ENCODE assay signal across 8 cellular contexts in genomic region chr11:67239795-67240574, GRCh38. TPM values are rescaled to one million over a fixed set of nuclear protein-coding genes. Genes with fewer than 3 reads are reported as not detected.
DNase-seq lines count a peak whose midpoint lies in the region; ATAC-seq and TF ChIP-seq lines count a peak whose summit lies in the region.

No MANE protein-coding gene starts in this region.

- no peaks in the 10 kb centered on the region for H3K9me3 Mint-ChIP-seq in activated T-cell treated with anti-CD3 and anti-CD28 coated beads, Interleukin-2, amount 50 U/mL, for 4 hours

- TSS peak; percentile 75 for BruUV-seq in PC-9 (replicated peaks; lab: Mats Ljungman, UMichigan)

- H3K36me3 ChIP-seq in PC-9 (ENCODE audit: low read depth) (peaks cover 22% of the 10 kb centered on the region), esophagus (ENCODE audit: control insufficient read depth in 2 of 2, insufficient read depth in 2 of 2, low read length in 1 of 2) (peaks cover under 1 to 3% of the 10 kb centered on the region in 2 donors), mucosa of stomach (ENCODE audit: control insufficient read depth, insufficient read depth, low read length) (peaks cover 4% of the 10 kb centered on the region)

- H3K4me1 Mint-ChIP-seq in activated T-cell treated with anti-CD3 and anti-CD28 coated beads, Interleukin-2, amount 50 U/mL, for 4 hours (ENCODE audit: low read depth), result peaks cover 46% of the 10 kb centered on the region

- in situ Hi-C loops in KBM-7 (cut with MboI; ENCODE audit: low pct_unique_long_range_greater_than_20kb, low sequenced_read_pairs), result no loop called here

- peaks cover 37% of the 10 kb centered on the region for H3K36me3 Mint-ChIP-seq in activated T-cell treated with anti-CD3 and anti-CD28 coated beads, Interleukin-2, amount 50 U/mL, for 4 hours (ENCODE audit: insufficient read depth)

- no peaks in the 10 kb centered on the region for H3K27me3 Mint-ChIP-seq in activated T-cell treated with anti-CD3 and anti-CD28 coated beads, Interleukin-2, amount 50 U/mL, for 4 hours (ENCODE audit: low read depth)

- peak overlapping the region; percentile 100 for H3K4me3 Mint-ChIP-seq in activated T-cell treated with anti-CD3 and anti-CD28 coated beads, Interleukin-2, amount 50 U/mL, for 4 hours

- peak overlapping the region; percentile 82 for H3K4me3 ChIP-seq in PC-9
- peak overlapping the region; percentile 49 to 56 for H3K4me3 ChIP-seq in esophagus (ENCODE audit: low read depth in 1 of 2, low read length in 2 of 2)
- H3K4me3 ChIP-seq in mucosa of stomach (ENCODE audit: low read length), result peak overlapping the region; percentile 78

- H3K27me3 ChIP-seq in PC-9 (ENCODE audit: insufficient read depth, low read depth) (no peaks in the 10 kb centered on the region), esophagus (ENCODE audit: control insufficient read depth in 1 of 2, insufficient read depth in 2 of 2, low read length in 2 of 2) (no peaks in the 10 kb centered on the region), mucosa of stomach (ENCODE audit: control insufficient read depth, insufficient read depth, low read length) (no peaks in the 10 kb centered on the region)

- TF ChIP-seq CTCF in PC-9 (conservative IDR thresholded peaks at IDR 0.05), result no peak

- intact Hi-C loops in PC-9 (cut with micrococcal nuclease; ENCODE audit: unreplicated experiment), result loop anchor here (2.0 to 10.0 kb wide), 6 partner anchors 23 to 342 kb away; partner anchors contain the start of genes CLCF1, GSTP1 and PC

- peak overlapping the region; percentile 81 for H3K9ac ChIP-seq in mucosa of stomach (ENCODE audit: low read length)

- CTCF ChIA-PET in PC-9 (lab: Charles Lee), result interaction anchor here (0.5 to 0.7 kb wide), 2 partner anchors 63 to 389 kb away, joined by 3 to 7 read pairs; partner anchors contain the start of genes NUDT8 and SSH3

- H2AFZ ChIP-seq in PC-9, result no peak overlapping the region

- H4K20me1 ChIP-seq in PC-9 (ENCODE audit: insufficient read depth), result peaks cover 22% of the 10 kb centered on the region

- H3K27ac ChIP-seq in PC-9 (peak overlapping the region; percentile 80), esophagus (ENCODE audit: low read depth in 2 of 2, low read length in 1 of 2) (peak overlapping the region; percentile 94 to 98)

- 0% methylated on average over 31 of the region's 31 CpGs for WGBS in esophagus, 2 donors

- H3K4me2 ChIP-seq in PC-9, result peak overlapping the region; percentile 92

- peaks cover 63% of the 10 kb centered on the region for H3K79me2 ChIP-seq in PC-9 (ENCODE audit: low read depth)

- DNase-seq in DMS53 (lab: John Stamatoyannopoulos, UW) (peak; percentile 100), KBM-7 (peak; percentile 99), PC-9 (peak; percentile 99)
- DNase-seq in activated T-cell treated with anti-CD3 and anti-CD28 coated beads, Interleukin-2, amount 50 U/mL, for 4 hours, result peak; percentile 93
- peak; percentile 95 for DNase-seq in stimulated activated CD8-positive, alpha-beta memory T cell treated with anti-CD3 and anti-CD28 coated beads, Interleukin-4, amount 100 ng/mL, for 48 hours

- no peaks in the 10 kb centered on the region for H3K9me2 ChIP-seq in PC-9 (ENCODE audit: insufficient read depth)

- no peaks in the 10 kb centered on the region for H3K9me3 ChIP-seq in PC-9 (ENCODE audit: insufficient read depth, low read depth)
- no peaks in the 10 kb centered on the region for H3K9me3 ChIP-seq in esophagus (ENCODE audit: control insufficient read depth in 2 of 2, insufficient read depth in 1 of 2, low read depth in 1 of 2, low read length in 1 of 2)
- H3K9me3 ChIP-seq in mucosa of stomach (ENCODE audit: control insufficient read depth, low read length), result no peaks in the 10 kb centered on the region

- POLR2A ChIA-PET in PC-9 (lab: Charles Lee; ENCODE audit: unreplicated experiment), result interaction anchor here (0.5 to 1.2 kb wide), 23 partner anchors 9 to 1127 kb away, joined by 3 to 19 read pairs (median 5); partner anchors contain the start of genes KDM2A and POLD4

- H3F3A ChIP-seq in PC-9 (ENCODE audit: insufficient read depth, low read depth), result peaks cover 69% of the 10 kb centered on the region

- H3K4me1 ChIP-seq in PC-9 (replicated peaks; ENCODE audit: insufficient read depth) (peaks cover 54% of the 10 kb centered on the region), esophagus (ENCODE audit: control insufficient read depth in 2 of 2, insufficient read depth in 2 of 2, low read length in 1 of 2) (peaks cover 0 to 15% of the 10 kb centered on the region in 2 donors), mucosa of stomach (ENCODE audit: control insufficient read depth, insufficient read depth, low read length) (peaks cover 34% of the 10 kb centered on the region)

- peak; percentile 76 for ATAC-seq in GM21717 (IDR thresholded peaks at IDR 0.05; ENCODE audit: unreplicated experiment)
- peak; percentile 91 to 96 for ATAC-seq in activated T-cell treated with anti-CD3 and anti-CD28 coated beads, Interleukin-2, amount 50 U/mL, for 4 hours

RNA-seq across cellular contexts. Expression of gene GRK2, which starts 26.3 kb away (rescaled TPM):
- 76.7 and 102 TPM in 2 replicates for total RNA-seq in PC-9 (2021)
- total RNA-seq in activated T-cell treated with anti-CD3 and anti-CD28 coated beads, Interleukin-2, amount 50 U/mL, for 4 hours, result 100 to 1,000 TPM; 152 to 172 (median 171) TPM
- 10 to 100 TPM; 62.4 to 74.2 TPM for polyA plus RNA-seq in esophagus

RNA-seq across cellular contexts. Expression of gene ANKRD13D, which starts 49.1 kb away (rescaled TPM):
- total RNA-seq in PC-9 (2021), result 79.6 and 93.2 TPM in 2 replicates
- 10 to 100 TPM; 67.7 to 75.4 (median 69.8) TPM for total RNA-seq in activated T-cell treated with anti-CD3 and anti-CD28 coated beads, Interleukin-2, amount 50 U/mL, for 4 hours
- 10 to 100 TPM; 36.8 to 87.3 TPM for polyA plus RNA-seq in esophagus

Comparison
In these comparisons a context has a peak if more than half of its experiments do, and no peak if none do; other contexts are left out.
1. Peak in every context shown above with its lines: DNase-seq, ATAC-seq, H3K4me3 ChIP-seq and H3K27ac ChIP-seq.